Comparison of ENCODE assay signal across 11 cellular contexts in genomic region chr11:72833792-72834501, GRCh38. TPM values are rescaled to one million over a fixed set of nuclear protein-coding genes. Genes with fewer than 3 reads are reported as not detected.
DNase-seq lines count a peak whose midpoint lies in the region; ATAC-seq and TF ChIP-seq lines count a peak whose summit lies in the region.
"Had no signal": no experiment of that assay in that cellular context is flagged by ENCODE, and none has a peak within 500 bp of the region (broad histone marks: within the 10 kb centered on the region; RNA-seq: fewer than 3 reads in every experiment).

No MANE protein-coding gene starts in this region.

- no peaks in the 10 kb centered on the region for H3K9me3 ChIP-seq in CD8-positive, alpha-beta T cell (ENCODE audit: low read length)
- H3K9me3 ChIP-seq in right atrium auricular region, result no peaks in the 10 kb centered on the region
- H3K9me3 ChIP-seq in skeletal muscle tissue (ENCODE audit: control insufficient read depth in 3 of 3, low read length in 3 of 3), result no peaks in the 10 kb centered on the region

- H3K4me3 Mint-ChIP-seq in CD8-positive, alpha-beta T cell, result no peak overlapping the region
- H3K4me3 Mint-ChIP-seq in activated T-helper 17 cell treated with anti-CD3 and anti-CD28 coated beads, Interleukin-2, amount 50 U/mL, for 72 hours, result no peak overlapping the region

- no peak overlapping the region for H3K27ac ChIP-seq in CD8-positive, alpha-beta T cell (ENCODE audit: low read depth, low read length)
- peak overlapping the region; percentile 87 to 95 for H3K27ac ChIP-seq in right atrium auricular region
- peak overlapping the region; percentile 79 for H3K27ac ChIP-seq in skeletal muscle tissue (ENCODE audit: low read depth, low read length)
- no peak overlapping the region for H3K27ac ChIP-seq in RWPE1

- CTCF ChIA-PET in CD8-positive, alpha-beta T cell (lab: Charles Lee), result interaction anchor here (0.6 to 4.0 kb wide), 3 partner anchors 11 to 344 kb away, joined by 3 to 41 read pairs (median 4); no protein-coding TSS in a partner anchor
- CTCF ChIA-PET in RWPE1 (lab: Yijun Ruan, JAX), result interaction anchor here (0.6 kb wide), 1 partner anchor 455 kb away, joined by 3 read pairs; no protein-coding TSS in a partner anchor

- no peak for TF ChIP-seq CTCF in CD8-positive, alpha-beta T cell (IDR thresholded peaks at IDR 0.05)
- TF ChIP-seq CTCF in right atrium auricular region (IDR thresholded peaks at IDR 0.05), result no peak
- no peak for TF ChIP-seq CTCF in RWPE1 (conservative IDR thresholded peaks at IDR 0.05; ENCODE audit: low read depth)

- intact Hi-C loops in CD8-positive, alpha-beta T cell (cut with DNase I, micrococcal nuclease), result no loop called here

- no peaks in the 10 kb centered on the region for H3K4me1 ChIP-seq in CD8-positive, alpha-beta T cell (ENCODE audit: insufficient read depth, low read length)
- H3K4me1 ChIP-seq in right atrium auricular region (peaks cover 0 to 71% of the 10 kb centered on the region in 2 donors), skeletal muscle tissue (ENCODE audit: control insufficient read depth in 3 of 3, insufficient read depth in 3 of 3, low read length in 3 of 3) (peaks cover 34 to 44% (median 39%) of the 10 kb centered on the region in 3 donors)

- H3K27me3 Mint-ChIP-seq in CD8-positive, alpha-beta T cell (ENCODE audit: low read depth), result no peaks in the 10 kb centered on the region
- H3K27me3 Mint-ChIP-seq in activated T-helper 17 cell treated with anti-CD3 and anti-CD28 coated beads, Interleukin-2, amount 50 U/mL, for 72 hours, result no peaks in the 10 kb centered on the region

- POLR2A ChIA-PET in CD8-positive, alpha-beta T cell (lab: Charles Lee), result no interaction called here
- POLR2A ChIA-PET in RWPE1 (lab: Yijun Ruan, JAX; ENCODE audit: low non-redundant PET), result no interaction called here

- DNase-seq in CD8-positive, alpha-beta T cell, result no peak
- DNase-seq in right atrium auricular region (ENCODE audit: low spot score) (peak; percentile 64), RWPE1 (ENCODE audit: low spot score) (no peak), NCI-H1436 treated with DMSO at 0.1 percent for 48 hours (lab: John Stamatoyannopoulos, UW) (no peak)
- no peak for DNase-seq in stimulated activated CD4-positive, alpha-beta T cell treated with anti-CD3 and anti-CD28 coated beads, Interleukin-4, amount 100 ng/mL, for 24 hours
- DNase-seq: left colon, NCI-H187, SW 1271 had no signal

- peaks cover 35% of the 10 kb centered on the region for H3K36me3 Mint-ChIP-seq in CD8-positive, alpha-beta T cell
- H3K36me3 Mint-ChIP-seq in activated T-helper 17 cell treated with anti-CD3 and anti-CD28 coated beads, Interleukin-2, amount 50 U/mL, for 72 hours (ENCODE audit: low read depth), result peaks cover 46% of the 10 kb centered on the region

- no peaks in the 10 kb centered on the region for H3K4me1 Mint-ChIP-seq in CD8-positive, alpha-beta T cell (ENCODE audit: low read depth)
- H3K4me1 Mint-ChIP-seq in activated T-helper 17 cell treated with anti-CD3 and anti-CD28 coated beads, Interleukin-2, amount 50 U/mL, for 72 hours, result peaks cover 29% of the 10 kb centered on the region

- H3K9ac ChIP-seq in skeletal muscle tissue (ENCODE audit: low read depth in 1 of 3, low read length in 3 of 3), result no peak overlapping the region

- H3K9me3 Mint-ChIP-seq in CD8-positive, alpha-beta T cell, result no peaks in the 10 kb centered on the region
- no peaks in the 10 kb centered on the region for H3K9me3 Mint-ChIP-seq in activated T-helper 17 cell treated with anti-CD3 and anti-CD28 coated beads, Interleukin-2, amount 50 U/mL, for 72 hours

- H3K36me3 ChIP-seq in CD8-positive, alpha-beta T cell (ENCODE audit: insufficient read depth, low read length), result peaks cover 12% of the 10 kb centered on the region
- H3K36me3 ChIP-seq in right atrium auricular region, result peaks cover 23% of the 10 kb centered on the region
- peaks cover 2 to 10% (median 5%) of the 10 kb centered on the region in 3 donors for H3K36me3 ChIP-seq in skeletal muscle tissue (ENCODE audit: control insufficient read depth in 3 of 3, insufficient read depth in 3 of 3, low read length in 3 of 3)

- no peak overlapping the region for H3K4me3 ChIP-seq in CD8-positive, alpha-beta T cell (ENCODE audit: low read depth, low read length)
- H3K4me3 ChIP-seq in right atrium auricular region (no peak overlapping the region), skeletal muscle tissue (ENCODE audit: low read length in 3 of 3) (no peak overlapping the region)

- no peaks in the 10 kb centered on the region for H3K27me3 ChIP-seq in CD8-positive, alpha-beta T cell (ENCODE audit: insufficient read depth, low read length)
- no peaks in the 10 kb centered on the region for H3K27me3 ChIP-seq in right atrium auricular region
- H3K27me3 ChIP-seq in skeletal muscle tissue (ENCODE audit: control insufficient read depth in 3 of 3, insufficient read depth in 3 of 3, low read length in 3 of 3), result no peaks in the 10 kb centered on the region

- H3K27ac Mint-ChIP-seq in CD8-positive, alpha-beta T cell, result peak overlapping the region; percentile 84
- H3K27ac Mint-ChIP-seq in activated T-helper 17 cell treated with anti-CD3 and anti-CD28 coated beads, Interleukin-2, amount 50 U/mL, for 72 hours, result peak overlapping the region; percentile 74

- no peak for ATAC-seq in CD8-positive, alpha-beta T cell
- no peak for ATAC-seq in activated T-helper 17 cell treated with anti-CD3 and anti-CD28 coated beads, Interleukin-2, amount 50 U/mL, for 72 hours (replicated peaks)
- no peak for ATAC-seq in GM18867 (IDR thresholded peaks at IDR 0.05; ENCODE audit: unreplicated experiment)
- ATAC-seq: left colon had no signal

RNA-seq across cellular contexts. Expression of gene ATG16L2, which starts 19.7 kb away (rescaled TPM):
- total RNA-seq in CD8-positive, alpha-beta T cell, result 10 to 100 TPM; 45.7 to 52.8 TPM
- total RNA-seq in activated T-helper 17 cell treated with anti-CD3 and anti-CD28 coated beads, Interleukin-2, amount 50 U/mL, for 72 hours, result 100 to 1,000 TPM in 1 of 2 donors, 10 to 100 TPM in 1; 85.3 to 127 TPM
- total RNA-seq in right atrium auricular region, result 10 to 100 TPM in 1 of 2 donors, 1 to 10 TPM in 1; 9.0 to 10.0 TPM
- 7.3 TPM for total RNA-seq in skeletal muscle tissue

RNA-seq across cellular contexts. Expression of gene STARD10, which starts 40.1 kb away (rescaled TPM):
- 10 to 100 TPM; 22.1 to 25.1 TPM for total RNA-seq in CD8-positive, alpha-beta T cell
- total RNA-seq in activated T-helper 17 cell treated with anti-CD3 and anti-CD28 coated beads, Interleukin-2, amount 50 U/mL, for 72 hours, result 10 to 100 TPM in 1 of 2 donors, 1 to 10 TPM in 1; 7.7 to 16.4 TPM
- total RNA-seq in right atrium auricular region (100 to 1,000 TPM in 1 of 2 donors, 10 to 100 TPM in 1; 77.0 to 112 TPM), skeletal muscle tissue (28.2 TPM)

Comparison
In these comparisons a context has a peak if more than half of its experiments do, and no peak if none do; other contexts are left out.
1. H3K27ac ChIP-seq: peak in right atrium auricular region (2 of 2) and skeletal muscle tissue (single experiment); none in CD8-positive, alpha-beta T cell (single experiment) and RWPE1 (single experiment).